9 cellular contexts compared by ENCODE assay signal in the genomic region with DNA sequence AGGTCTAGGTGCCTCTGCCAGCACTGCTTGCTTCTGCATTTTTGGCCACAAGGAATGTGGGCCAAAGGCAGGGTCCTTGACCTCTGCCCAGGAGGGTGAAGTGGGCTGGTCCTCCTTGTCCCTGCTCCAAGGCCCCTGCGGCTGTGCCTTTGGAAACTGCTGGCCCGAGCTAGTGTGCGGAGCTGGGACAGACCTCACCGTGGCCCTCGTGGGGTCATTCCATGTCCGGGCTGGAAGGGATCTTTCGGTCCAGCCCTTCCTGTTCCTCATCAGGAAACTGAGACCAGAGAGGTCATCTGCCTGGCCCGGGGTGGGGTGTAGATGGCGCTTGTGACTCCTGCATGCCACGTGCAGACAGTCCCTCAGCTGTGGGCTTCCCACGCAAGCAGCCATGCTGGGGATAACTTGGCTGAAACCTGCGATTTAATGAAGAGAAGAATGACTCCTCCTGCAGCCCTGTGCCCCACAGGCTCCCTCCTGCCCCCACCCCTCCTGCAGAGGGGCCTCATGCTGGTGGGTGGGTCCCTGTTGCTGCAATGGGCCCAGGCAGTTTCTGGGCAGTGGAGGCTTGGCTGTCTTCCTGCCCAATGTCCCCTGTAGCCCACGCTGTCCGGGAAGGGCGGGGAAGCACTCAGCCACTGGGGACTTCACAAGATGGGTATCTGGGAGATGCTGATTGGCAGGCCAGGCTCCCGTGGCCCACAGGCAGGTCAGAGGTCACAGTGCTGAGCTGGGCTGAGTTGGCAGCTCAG.
DNase-seq lines count a peak whose midpoint lies in the region; ATAC-seq and TF ChIP-seq lines count a peak whose summit lies in the region.
"Had no signal": no experiment of that assay in that cellular context is flagged by ENCODE, and none has a peak within 500 bp of the region (broad histone marks: within the 10 kb centered on the region; RNA-seq: fewer than 3 reads in every experiment).

No MANE protein-coding gene starts in this region.

- DNase-seq in SK-N-MC (ENCODE audit: low read depth, low spot score) (no peak), fibroblast of pulmonary artery (ENCODE audit: low read depth) (peak; percentile 54), osteoblast (ENCODE audit: insufficient read length, low spot score, missing footprints) (peak; percentile 96), RKO (ENCODE audit: low spot score) (no peak)
- DNase-seq in activated CD4-positive, CD25-positive, alpha-beta regulatory T cell (lab: John Stamatoyannopoulos, UW), result no peak
- DNase-seq in stimulated activated naive CD4-positive, alpha-beta T cell treated with Interleukin-2 at 50 U/mL for 16 hours (lab: John Stamatoyannopoulos, UW), result no peak
- DNase-seq: Kasumi-1 had no signal

- H4K20me1 ChIP-seq in BLaER1 treated with 17β-estradiol and CSF1 and Interleukin-3, amounts not matched to agents 10 nM and 100 nM, result peaks cover 64 to 82% (median 75%) of the 10 kb centered on the region in 11 experiments
- H4K20me1 ChIP-seq in osteoblast (ENCODE audit: insufficient read depth, low read length), result peaks cover 27% of the 10 kb centered on the region

- no peak overlapping the region for H2AFZ ChIP-seq in osteoblast (ENCODE audit: low read length)

- H3K9ac ChIP-seq in BLaER1 treated with 17β-estradiol and CSF1 and Interleukin-3, amounts not matched to agents 10 nM and 100 nM, result peak overlapping the region; percentile 23 to 82 (median 51); a peak in 19 of 22 replicates
- H3K9ac ChIP-seq in SK-N-MC (ENCODE audit: insufficient read length), result no peak overlapping the region

- H3K27me3 ChIP-seq in BLaER1 treated with 17β-estradiol and CSF1 and Interleukin-3, amounts not matched to agents 10 nM and 100 nM, result no peaks in the 10 kb centered on the region
- no peaks in the 10 kb centered on the region for H3K27me3 ChIP-seq in osteoblast (ENCODE audit: insufficient read depth, low read length)

- H3K4me3 ChIP-seq in BLaER1 treated with 17β-estradiol and CSF1 and Interleukin-3, amounts not matched to agents 10 nM and 100 nM, result no peak overlapping the region
- H3K4me3 ChIP-seq in SK-N-MC (no peak overlapping the region), fibroblast of pulmonary artery (replicated peaks; ENCODE audit: low read depth, low read length) (no peak overlapping the region), osteoblast (ENCODE audit: insufficient read depth, low read length) (no peak overlapping the region)

- peaks cover 83 to 99% (median 96%) of the 10 kb centered on the region in 10 experiments for H3K4me1 ChIP-seq in BLaER1 treated with 17β-estradiol and CSF1 and Interleukin-3, amounts not matched to agents 10 nM and 100 nM
- peaks cover 62% of the 10 kb centered on the region for H3K4me1 ChIP-seq in osteoblast (ENCODE audit: insufficient read depth, low read length)

- H3K36me3 ChIP-seq in BLaER1 treated with 17β-estradiol and CSF1 and Interleukin-3, amounts not matched to agents 10 nM and 100 nM, result peaks cover 0 to 27% (median 11%) of the 10 kb centered on the region in 11 experiments; a peak in 14 of 22 replicates
- no peaks in the 10 kb centered on the region for H3K36me3 ChIP-seq in SK-N-MC (ENCODE audit: insufficient read depth, low read length)
- peaks cover under 1% of the 10 kb centered on the region for H3K36me3 ChIP-seq in osteoblast (ENCODE audit: insufficient read depth, low read length)

- ATAC-seq in GM18870 (IDR thresholded peaks at IDR 0.05; ENCODE audit: unreplicated experiment), result no peak

- no peaks in the 10 kb centered on the region for H3K9me3 ChIP-seq in BLaER1 treated with 17β-estradiol and CSF1 and Interleukin-3, amounts not matched to agents 10 nM and 100 nM (replicated peaks in 1 of 11)
- H3K9me3 ChIP-seq in SK-N-MC (ENCODE audit: low read depth, low read length) (no peaks in the 10 kb centered on the region), osteoblast (ENCODE audit: low read depth, low read length) (no peaks in the 10 kb centered on the region)

- H3K79me2 ChIP-seq in osteoblast (ENCODE audit: insufficient read depth, low read length), result peaks cover 97% of the 10 kb centered on the region

- peak overlapping the region in 9 of 11 experiments; percentile 6 to 64 (median 45); a peak in 14 of 22 replicates for H3K27ac ChIP-seq in BLaER1 treated with 17β-estradiol and CSF1 and Interleukin-3, amounts not matched to agents 10 nM and 100 nM
- H3K27ac ChIP-seq in SK-N-MC (0 out of 2 replicates have a peak overlapping the region, but pooled peaks have one; percentile 9), osteoblast (ENCODE audit: low read depth, low read length) (peak overlapping the region; percentile 79)

- no peak for TF ChIP-seq CTCF in fibroblast of pulmonary artery (IDR thresholded peaks at IDR 0.05; ENCODE audit: low read length, missing control alignments)
- TF ChIP-seq CTCF in osteoblast (IDR thresholded peaks at IDR 0.05; ENCODE audit: extremely low read depth, low read depth, low read length), result no peak

- peak overlapping the region; percentile 91 to 100 (median 97) for H3K4me2 ChIP-seq in BLaER1 treated with 17β-estradiol and CSF1 and Interleukin-3, amounts not matched to agents 10 nM and 100 nM
- H3K4me2 ChIP-seq in osteoblast (ENCODE audit: insufficient read depth, low read length), result no peak overlapping the region

Comparison
In these comparisons a context has a peak if more than half of its experiments do, and no peak if none do; other contexts are left out.
1. H3K27ac ChIP-seq: peak in every context shown above with its lines; median percentile 79 in osteoblast; 45 in BLaER1 treated with 17β-estradiol and CSF1 and Interleukin-3, amounts not matched to agents 10 nM and 100 nM; 9 in SK-N-MC.
2. DNase-seq: peak in fibroblast of pulmonary artery (single experiment) and osteoblast (single experiment); none in SK-N-MC (single experiment), RKO (single experiment), activated CD4-positive, CD25-positive, alpha-beta regulatory T cell (0 of 4) and stimulated activated naive CD4-positive, alpha-beta T cell treated with Interleukin-2 at 50 U/mL for 16 hours (single experiment).